ENCODE assay signal across 10 cellular contexts in the genomic region with DNA sequence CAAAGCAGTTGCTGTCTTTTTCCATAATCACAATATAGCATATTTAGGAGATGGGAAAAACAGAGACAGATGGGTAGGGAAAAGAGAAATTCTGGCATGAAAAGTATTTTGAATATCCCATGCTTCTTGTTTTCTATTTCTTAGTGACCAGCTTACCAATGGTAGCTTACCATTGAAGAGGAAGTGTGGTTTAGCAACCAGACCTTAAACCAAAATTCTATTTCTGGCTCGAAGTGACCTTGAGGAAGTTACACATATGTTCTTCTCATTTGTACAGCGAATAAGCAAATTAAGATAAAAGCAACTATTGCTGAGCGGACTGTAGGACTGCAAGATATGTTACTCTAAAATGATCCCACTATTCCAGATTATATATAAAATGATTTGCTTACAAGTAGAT.
A peak's percentile ranks its signal among the peaks of the same experiment; 100 is the strongest.
DNase-seq lines count a peak whose midpoint lies in the region; ATAC-seq, FAIRE-seq and TF ChIP-seq lines count a peak whose summit lies in the region.
"Had no signal": no experiment of that assay in that cellular context is flagged by ENCODE, and none has a peak within 500 bp of the region (broad histone marks: within the 10 kb centered on the region; RNA-seq: fewer than 3 reads in every experiment).

No MANE protein-coding gene starts in this region.

- ATAC-seq in GM18502 (IDR thresholded peaks at IDR 0.05; ENCODE audit: poor library complexity, unreplicated experiment): peak; percentile 73
- ATAC-seq in HG02678 (IDR thresholded peaks at IDR 0.05; ENCODE audit: unreplicated experiment): peak; percentile 81
- ATAC-seq in left lobe of liver: peak; percentile 14
- ATAC-seq in omental fat pad (ENCODE audit: low FRiP score): no peak

- no peak for TF ChIP-seq CTCF in NB4 (IDR thresholded peaks at IDR 0.05; ENCODE audit: low read depth, low read length)
- TF ChIP-seq CTCF in omental fat pad (IDR thresholded peaks at IDR 0.05): no peak

- H3K4me3 ChIP-seq in NB4 (ENCODE audit: low read depth, low read length): peak overlapping the region; percentile 45

- no peak for FAIRE-seq in frontal cortex (lab: Jason Lieb, UNC)
- FAIRE-seq: astrocyte had no signal

- peak; percentile 92 for DNase-seq in NB4 (ENCODE audit: low read depth)
- no peak for DNase-seq in left lobe of liver (ENCODE audit: low spot score)
- no peak for DNase-seq in omental fat pad (ENCODE audit: low spot score)
- no peak for DNase-seq in frontal cortex (ENCODE audit: low spot score in 2 of 2)
- DNase-seq in HuH-7.5 (ENCODE audit: low spot score): no peak
- no peak for DNase-seq in T-helper 2 cell
- DNase-seq: T-helper 9 cell had no signal

- no peak for TF ChIP-seq POLR2A in NB4 (IDR thresholded peaks at IDR 0.05; ENCODE audit: extremely low read depth, insufficient read length)
